26 cellular contexts compared by ENCODE assay signal in genomic region chr10:132069122-132069848, GRCh38.
"Had no signal": no experiment of that assay in that cellular context is flagged by ENCODE, and none has a peak within 500 bp of the region (broad histone marks: within the 10 kb centered on the region; RNA-seq: fewer than 3 reads in every experiment).

No MANE protein-coding gene starts in this region.

- H3K9me3 ChIP-seq: right lobe of liver, thyroid gland, uterus had no signal

- H3K4me3 Mint-ChIP-seq: dendritic cell treated with granulocyte-macrophage colony-stimulating factor and Interleukin-4, amounts not matched to agents 40 ng/mL and 50 ng/mL, for 4 days; endodermal cell; naive thymus-derived CD4-positive, alpha-beta T cell; nephron; neural progenitor cell had no signal

- H3K4me1 ChIP-seq: foreskin keratinocyte, uterus had no signal

- ATAC-seq: esophagus mucosa; foreskin keratinocyte; gastroesophageal sphincter; heart left ventricle; left lobe of liver; naive thymus-derived CD4-positive, alpha-beta T cell; psoas muscle; right lobe of liver had no signal

- H3K4me3 ChIP-seq: gastroesophageal sphincter, heart left ventricle, hepatocyte, neural progenitor cell, psoas muscle, right lobe of liver, stomach, thyroid gland, upper lobe of left lung, uterus had no signal

- H3K27ac ChIP-seq: epithelial cell of prostate, foreskin keratinocyte, gastroesophageal sphincter, heart left ventricle, hepatocyte, neural progenitor cell, psoas muscle, right lobe of liver, stomach, thyroid gland, upper lobe of left lung, uterus had no signal

- H3K36me3 ChIP-seq: gastroesophageal sphincter, heart left ventricle, neural progenitor cell, right lobe of liver, stomach, thyroid gland, upper lobe of left lung, uterus had no signal

- H3K36me3 Mint-ChIP-seq: neural progenitor cell had no signal

- H3K27ac Mint-ChIP-seq: dendritic cell treated with granulocyte-macrophage colony-stimulating factor and Interleukin-4, amounts not matched to agents 40 ng/mL and 50 ng/mL, for 4 days; endodermal cell; naive thymus-derived CD4-positive, alpha-beta T cell; nephron; neural progenitor cell had no signal

- H3K27me3 ChIP-seq: foreskin keratinocyte, gastroesophageal sphincter, heart left ventricle, hepatocyte, right lobe of liver, stomach, thyroid gland, upper lobe of left lung, uterus had no signal

- DNase-seq: effector CD8-positive, alpha-beta T cell; endodermal cell; foreskin keratinocyte; kidney; mesenchymal stem cell; midbrain; naive thymus-derived CD4-positive, alpha-beta T cell; psoas muscle; right lobe of liver; small intestine; stimulated activated CD4-positive, alpha-beta T cell treated with anti-CD3 and anti-CD28 coated beads, Interleukin-15, amount 100 ng/mL, for 24 hours; stimulated activated CD4-positive, alpha-beta T cell treated with anti-CD3 and anti-CD28 coated beads, Interleukin-2, amount 100 ng/mL, for 48 hours; stimulated activated naive CD4-positive, alpha-beta T cell treated with Interleukin-2 at 50 U/mL for 16 hours; stomach; thyroid gland; upper lobe of left lung; uterus had no signal

- H3K9me3 Mint-ChIP-seq: dendritic cell treated with granulocyte-macrophage colony-stimulating factor and Interleukin-4, amounts not matched to agents 40 ng/mL and 50 ng/mL, for 4 days; endodermal cell; neural progenitor cell had no signal
